ENCODE assay signal across 19 cellular contexts in genomic region chr6:170022827-170023619, GRCh38.
A peak's percentile ranks its signal among the peaks of the same experiment; 100 is the strongest.
DNase-seq lines count a peak whose midpoint lies in the region; ATAC-seq and TF ChIP-seq lines count a peak whose summit lies in the region.
"Had no signal": no experiment of that assay in that cellular context is flagged by ENCODE, and none has a peak within 500 bp of the region (broad histone marks: within the 10 kb centered on the region; RNA-seq: fewer than 3 reads in every experiment).

No MANE protein-coding gene starts in this region.

- no peaks in the 10 kb centered on the region for H3K79me1 ChIP-seq in mesendoderm (ENCODE audit: low read length)

- H3K4me3 ChIP-seq in mesendoderm (ENCODE audit: low read length) = no peak overlapping the region
- H3K4me3 ChIP-seq: body of pancreas had no signal

- H3K18ac ChIP-seq in mesendoderm (ENCODE audit: low read length) = peak overlapping the region; percentile 13

- peak overlapping the region; percentile 29 for H3K9ac ChIP-seq in mesendoderm (ENCODE audit: low read length)

- peaks cover 2% of the 10 kb centered on the region; the same call in 1 of the 2 replicates for H3K27me3 Mint-ChIP-seq in WTC11 (ENCODE audit: low read depth)
- H3K27me3 Mint-ChIP-seq in type B pancreatic cell = peaks cover 6% of the 10 kb centered on the region

- no peak overlapping the region for H3K4ac ChIP-seq in mesendoderm (ENCODE audit: low read depth, low read length)

- H3K9me3 Mint-ChIP-seq in WTC11 (peaks cover 3% of the 10 kb centered on the region; the same call in 1 of the 2 replicates), type B pancreatic cell (no peaks in the 10 kb centered on the region)
- H3K9me3 Mint-ChIP-seq: nephron had no signal

- no peak overlapping the region for H2BK5ac ChIP-seq in mesendoderm (ENCODE audit: low read length)

- no peak overlapping the region for H4K5ac ChIP-seq in mesendoderm (ENCODE audit: low read length)

- TF ChIP-seq CTCF in WTC11 (IDR thresholded peaks at IDR 0.05) (no peak), type B pancreatic cell (conservative IDR thresholded peaks at IDR 0.05) (no peak)

- H3K4me1 ChIP-seq in mesendoderm (ENCODE audit: control insufficient read depth, low read depth, low read length) = no peaks in the 10 kb centered on the region

- no peaks in the 10 kb centered on the region for H3K79me2 ChIP-seq in mesendoderm (ENCODE audit: control insufficient read depth, insufficient read depth, low read length)

- POLR2A ChIA-PET in WTC11 (lab: Charles Lee) = no interaction called here

- H2BK15ac ChIP-seq in mesendoderm (replicated peaks; ENCODE audit: low read depth) = no peak overlapping the region

- no peak overlapping the region for H2AK5ac ChIP-seq in mesendoderm (ENCODE audit: low read length)

- no peak overlapping the region for H2BK120ac ChIP-seq in mesendoderm (ENCODE audit: low read depth, low read length)

- WGBS in mesendoderm (ENCODE audit: extremely low coverage, insufficient coverage, low lambda C conversion rate) = no CpG with 5 or more reads among the region's 77 CpGs

- H3K27ac Mint-ChIP-seq in WTC11 = no peak overlapping the region
- no peak overlapping the region for H3K27ac Mint-ChIP-seq in type B pancreatic cell
- H3K27ac Mint-ChIP-seq: B cell, memory B cell, nephron had no signal

- H3K36me3 ChIP-seq in mesendoderm (ENCODE audit: control insufficient read depth, insufficient read depth, low read length) = no peaks in the 10 kb centered on the region

- no peaks in the 10 kb centered on the region for H3K27me3 ChIP-seq in mesendoderm (ENCODE audit: insufficient read depth, low read length, poor library complexity)

- H3K4me1 Mint-ChIP-seq in WTC11 = peaks cover 4% of the 10 kb centered on the region
- H3K4me1 Mint-ChIP-seq in type B pancreatic cell (ENCODE audit: unreplicated experiment) = peaks cover 17% of the 10 kb centered on the region
- H3K4me1 Mint-ChIP-seq: B cell, memory B cell had no signal

- no peak overlapping the region for H3K27ac ChIP-seq in mesendoderm (ENCODE audit: low read depth, low read length)
- H3K27ac ChIP-seq: body of pancreas, HL-60 had no signal

- no peak overlapping the region for H4K8ac ChIP-seq in mesendoderm (ENCODE audit: low read depth, low read length)

- H3K23ac ChIP-seq in mesendoderm (ENCODE audit: low read length) = no peak overlapping the region

- CTCF ChIA-PET in WTC11 (lab: Charles Lee) = no interaction called here

- H3K4me3 Mint-ChIP-seq in WTC11 = no peak overlapping the region
- H3K4me3 Mint-ChIP-seq in type B pancreatic cell = no peak overlapping the region
- H3K4me3 Mint-ChIP-seq: B cell, memory B cell, nephron had no signal

- DNase-seq in WTC11 (ENCODE audit: low spot score) (peak; percentile 30), Right ventricle myocardium inferior (ENCODE audit: missing footprints) (no peak), mesendoderm (no peak), type B pancreatic cell (ENCODE audit: extremely low spot score, unreplicated experiment) (peak; percentile 60), NCI-H2227 (lab: John Stamatoyannopoulos, UW; ENCODE audit: unreplicated experiment) (no peak), COR-L47 (lab: John Stamatoyannopoulos, UW) (no peak)
- DNase-seq: activated CD4-positive, CD25-positive, alpha-beta regulatory T cell treated with anti-CD3 and anti-CD28 coated beads, Interleukin-2, amount 50 U/mL, for 72 hours; activated naive CD4-positive, alpha-beta T cell treated with Interleukin-2 at 50 U/mL for 16 hours; GOT3; KBM-7; MV-4-11; NCI-H2029; NCI-H510A treated with DMSO at 0.1 percent for 48 hours had no signal

- no peak overlapping the region for H3K4me2 ChIP-seq in mesendoderm (ENCODE audit: low read length)

- H3K56ac ChIP-seq in mesendoderm (ENCODE audit: low read length) = peak overlapping the region; percentile 64

- H3K36me3 Mint-ChIP-seq in WTC11 (no peaks in the 10 kb centered on the region), type B pancreatic cell (no peaks in the 10 kb centered on the region)
- H3K36me3 Mint-ChIP-seq: memory B cell had no signal

- intact Hi-C loops in Right ventricle myocardium inferior (cut with DNase I) = no loop called here

- ATAC-seq in WTC11 (peak; percentile 61), Right ventricle myocardium inferior (peak; percentile 52), HG03520 (IDR thresholded peaks at IDR 0.05; ENCODE audit: unreplicated experiment) (no peak)
- ATAC-seq: body of pancreas had no signal

TF ChIP-seq in WTC11, 78 proteins besides CTCF, POLR2A, EP300 and RAD21:
- TF ChIP-seq NR3C1 (CRISPR knock-in tag; conservative IDR thresholded peaks at IDR 0.05; ENCODE audit: low read depth) (no peak), FOXP1 (CRISPR knock-in tag; IDR thresholded peaks at IDR 0.05; ENCODE audit: borderline replicate concordance) (peak; percentile 40; the same call in 1 of the 2 replicates), AFF4 (CRISPR knock-in tag; IDR thresholded peaks at IDR 0.05; ENCODE audit: borderline replicate concordance) (no peak), HMGXB4 (CRISPR knock-in tag; IDR thresholded peaks at IDR 0.05) (no peak)

Comparison
In these comparisons a context has a peak if more than half of its experiments do, and no peak if none do; other contexts are left out.
1. DNase-seq: peak in WTC11 (single experiment) and type B pancreatic cell (single experiment); none in Right ventricle myocardium inferior (single experiment), mesendoderm (single experiment), NCI-H2227 (single experiment) and COR-L47 (single experiment).